Comparison of ENCODE assay signal across 39 cellular contexts in genomic region chr1:4415476-4415875, GRCh38.
"Had no signal": no experiment of that assay in that cellular context is flagged by ENCODE, and none has a peak within 500 bp of the region (broad histone marks: within the 10 kb centered on the region; RNA-seq: fewer than 3 reads in every experiment).

No MANE protein-coding gene starts in this region.

- H3K4me3 ChIP-seq: adrenal gland, ascending aorta, body of pancreas, breast epithelium, cardiac muscle cell had no signal

- H3K27ac Mint-ChIP-seq: activated naive CD4-positive, alpha-beta T cell treated with anti-CD3 and anti-CD28 coated beads for 36 hours; activated naive CD4-positive, alpha-beta T cell treated with anti-CD3 and anti-CD28 coated beads, Interleukin-2, amount 10 ng/mL, durations not matched to agents 7 days and 5 days; activated naive CD4-positive, alpha-beta T cell treated with anti-CD3 and anti-CD28 coated beads, Interleukin-2, amount 50 U/mL, for 24 hours; activated naive CD4-positive, alpha-beta T cell treated with anti-CD3 and anti-CD28 coated beads, Interleukin-2, amount 50 U/mL, for 72 hours; activated naive CD8-positive, alpha-beta T cell; activated naive CD8-positive, alpha-beta T cell treated with anti-CD3 and anti-CD28 coated beads for 36 hours; activated naive CD8-positive, alpha-beta T cell treated with anti-CD3 and anti-CD28 coated beads, Interleukin-2, amount 10 ng/mL, durations not matched to agents 7 days and 5 days; activated naive CD8-positive, alpha-beta T cell treated with anti-CD3 and anti-CD28 coated beads, Interleukin-2, amount 50 U/mL, for 24 hours; activated T-cell treated with anti-CD3 and anti-CD28 coated beads, Interleukin-2, amount 50 U/mL, for 24 hours; activated T-cell treated with anti-CD3 and anti-CD28 coated beads, Interleukin-2, amount 50 U/mL, for 72 hours; activated T-helper 1 cell treated with anti-CD3 and anti-CD28 coated beads, Interleukin-12 subunit alpha, Interleukin-12 subunit beta, Interleukin-2, Interleukin-4 antibody, amounts not matched to agents 30 ng/mL and 10 ng/mL and 1 ng/mL, durations not matched to agents 14 hours and 24 hours and 36 hours; activated T-helper 17 cell treated with anti-CD3 and anti-CD28 coated beads, Interleukin-2, amount 50 U/mL, for 72 hours; activated T-helper 2 cell treated with anti-CD3 and anti-CD28 coated beads, Interferon-gamma antibody, Interleukin-2, Interleukin-4, amounts not matched to agents 10 μg/mL and 5 μg/mL and 100 μg/mL, durations not matched to agents 14 hours and 24 hours and 36 hours had no signal

- DNase-seq: activated effector memory CD4-positive, alpha-beta T cell treated with anti-CD3 and anti-CD28 coated beads, Interleukin-2, amount 50 U/mL, for 16 hours; activated effector memory CD4-positive, alpha-beta T cell treated with Interleukin-2 at 50 U/mL for 16 hours; activated gamma-delta T cell; activated gamma-delta T cell treated with Interleukin-2 at 50 U/mL for 16 hours; activated naive CD4-positive, alpha-beta T cell; activated naive CD4-positive, alpha-beta T cell treated with anti-CD3 and anti-CD28 coated beads for 36 hours; activated naive CD4-positive, alpha-beta T cell treated with anti-CD3 and anti-CD28 coated beads, Interleukin-2, amount 10 ng/mL, durations not matched to agents 7 days and 5 days; activated naive CD4-positive, alpha-beta T cell treated with anti-CD3 and anti-CD28 coated beads, Interleukin-2, amount 50 U/mL, for 16 hours; activated naive CD4-positive, alpha-beta T cell treated with Interleukin-2 at 50 U/mL for 16 hours; activated naive CD8-positive, alpha-beta T cell treated with anti-CD3 and anti-CD28 coated beads for 36 hours; activated naive CD8-positive, alpha-beta T cell treated with anti-CD3 and anti-CD28 coated beads, Interleukin-2, amount 10 ng/mL, durations not matched to agents 7 days and 5 days; activated naive CD8-positive, alpha-beta T cell treated with anti-CD3 and anti-CD28 coated beads, Interleukin-2, amount 50 U/mL, for 24 hours; activated T-cell treated with anti-CD3 and anti-CD28 coated beads for 4 hours; activated T-cell treated with anti-CD3 and anti-CD28 coated beads, Interleukin-2, amount 50 U/mL, for 1 hour; activated T-cell treated with anti-CD3 and anti-CD28 coated beads, Interleukin-2, amount 50 U/mL, for 24 hours; activated T-cell treated with anti-CD3 and anti-CD28 coated beads, Interleukin-2, amount 50 U/mL, for 4 hours; activated T-cell treated with anti-CD3 and anti-CD28 coated beads, Interleukin-2, amount 50 U/mL, for 48 hours; activated T-cell treated with anti-CD3 and anti-CD28 coated beads, Interleukin-2, amount 50 U/mL, for 72 hours; adrenal gland; amniotic stem cell; amygdala; anterior cingulate cortex; aorta; body of pancreas; brain microvascular endothelial cell; caudate nucleus; central memory CD4-positive, alpha-beta T cell; cerebellar nuclear complex had no signal

- ATAC-seq: activated naive CD4-positive, alpha-beta T cell treated with anti-CD3 and anti-CD28 coated beads, Interleukin-2, amount 50 U/mL, for 72 hours; activated naive CD8-positive, alpha-beta T cell treated with anti-CD3 and anti-CD28 coated beads, Interleukin-2, amount 50 U/mL, for 24 hours; activated T-cell treated with anti-CD3 and anti-CD28 coated beads, Interleukin-2, amount 50 U/mL, for 4 hours; activated T-cell treated with anti-CD3 and anti-CD28 coated beads, Interleukin-2, amount 50 U/mL, for 72 hours; activated T-helper 17 cell treated with anti-CD3 and anti-CD28 coated beads, Interleukin-2, amount 50 U/mL, for 72 hours; body of pancreas had no signal

- H3K36me3 ChIP-seq: adrenal gland, ascending aorta, brain microvascular endothelial cell, breast epithelium, cardiac muscle cell had no signal

- H3K36me3 Mint-ChIP-seq: activated naive CD4-positive, alpha-beta T cell treated with anti-CD3 and anti-CD28 coated beads, Interleukin-2, amount 10 ng/mL, durations not matched to agents 7 days and 5 days; activated naive CD4-positive, alpha-beta T cell treated with anti-CD3 and anti-CD28 coated beads, Interleukin-2, amount 50 U/mL, for 24 hours; activated naive CD8-positive, alpha-beta T cell; activated naive CD8-positive, alpha-beta T cell treated with anti-CD3 and anti-CD28 coated beads, Interleukin-2, amount 10 ng/mL, durations not matched to agents 7 days and 5 days; brain had no signal

- H3K27ac ChIP-seq: adrenal gland, ascending aorta, body of pancreas, brain microvascular endothelial cell, breast epithelium, cardiac muscle cell had no signal

- H3K9me3 ChIP-seq: adrenal gland, ascending aorta had no signal

- H3K27me3 ChIP-seq: adrenal gland, ascending aorta, body of pancreas, brain microvascular endothelial cell, breast epithelium, cardiac muscle cell had no signal

- H3K4me1 Mint-ChIP-seq: activated naive CD4-positive, alpha-beta T cell treated with anti-CD3 and anti-CD28 coated beads, Interleukin-2, amount 10 ng/mL, durations not matched to agents 7 days and 5 days; activated naive CD4-positive, alpha-beta T cell treated with anti-CD3 and anti-CD28 coated beads, Interleukin-2, amount 50 U/mL, for 24 hours; activated naive CD8-positive, alpha-beta T cell treated with anti-CD3 and anti-CD28 coated beads for 36 hours; activated naive CD8-positive, alpha-beta T cell treated with anti-CD3 and anti-CD28 coated beads, Interleukin-2, amount 10 ng/mL, durations not matched to agents 7 days and 5 days; activated naive CD8-positive, alpha-beta T cell treated with anti-CD3 and anti-CD28 coated beads, Interleukin-2, amount 50 U/mL, for 24 hours; activated T-helper 17 cell treated with anti-CD3 and anti-CD28 coated beads, Interleukin-2, amount 50 U/mL, for 72 hours; central memory CD8-positive, alpha-beta T cell had no signal

- H3K4me1 ChIP-seq: adrenal gland, ascending aorta, body of pancreas, breast epithelium had no signal

- H3K27me3 Mint-ChIP-seq: activated naive CD8-positive, alpha-beta T cell treated with anti-CD3 and anti-CD28 coated beads, Interleukin-2, amount 10 ng/mL, durations not matched to agents 7 days and 5 days had no signal

- H3K4me3 Mint-ChIP-seq: activated naive CD4-positive, alpha-beta T cell treated with anti-CD3 and anti-CD28 coated beads for 36 hours; activated naive CD4-positive, alpha-beta T cell treated with anti-CD3 and anti-CD28 coated beads, Interleukin-2, amount 10 ng/mL, durations not matched to agents 7 days and 5 days; activated naive CD4-positive, alpha-beta T cell treated with anti-CD3 and anti-CD28 coated beads, Interleukin-2, amount 50 U/mL, for 24 hours; activated naive CD8-positive, alpha-beta T cell; activated naive CD8-positive, alpha-beta T cell treated with anti-CD3 and anti-CD28 coated beads for 36 hours; activated naive CD8-positive, alpha-beta T cell treated with anti-CD3 and anti-CD28 coated beads, Interleukin-2, amount 10 ng/mL, durations not matched to agents 7 days and 5 days; activated naive CD8-positive, alpha-beta T cell treated with anti-CD3 and anti-CD28 coated beads, Interleukin-2, amount 50 U/mL, for 24 hours; activated T-cell treated with anti-CD3 and anti-CD28 coated beads, Interleukin-2, amount 50 U/mL, for 24 hours; activated T-cell treated with anti-CD3 and anti-CD28 coated beads, Interleukin-2, amount 50 U/mL, for 4 hours; activated T-cell treated with anti-CD3 and anti-CD28 coated beads, Interleukin-2, amount 50 U/mL, for 72 hours; activated T-helper 1 cell treated with anti-CD3 and anti-CD28 coated beads, Interleukin-12 subunit alpha, Interleukin-12 subunit beta, Interleukin-2, Interleukin-4 antibody, amounts not matched to agents 30 ng/mL and 10 ng/mL and 1 ng/mL, durations not matched to agents 14 hours and 24 hours and 36 hours; activated T-helper 17 cell treated with anti-CD3 and anti-CD28 coated beads, Interleukin-2, amount 50 U/mL, for 72 hours; central memory CD8-positive, alpha-beta T cell had no signal
